Comparison of ENCODE assay signal across 32 cellular contexts in the genomic region with DNA sequence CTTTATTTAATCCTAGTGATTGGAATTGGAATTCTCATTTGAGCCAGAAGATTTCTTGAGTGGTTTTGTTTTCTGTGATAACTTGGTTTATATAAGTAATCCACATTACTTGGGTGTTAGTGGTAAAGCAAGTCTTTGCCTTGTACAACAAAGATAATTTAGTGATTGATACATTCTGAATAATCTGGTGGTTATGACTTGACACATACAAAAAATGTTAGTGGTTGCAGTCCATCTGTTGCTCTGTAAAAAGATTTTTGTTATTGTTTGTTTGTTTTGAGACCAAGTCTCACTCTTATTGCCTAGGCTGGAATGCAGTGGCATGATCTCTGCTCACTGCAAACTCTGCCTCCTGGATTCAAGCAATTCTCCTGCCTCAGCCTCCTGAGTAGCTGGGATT. TPM values are rescaled to one million over a fixed set of nuclear protein-coding genes. Genes with fewer than 3 reads are reported as not detected.
"Had no signal": no experiment of that assay in that cellular context is flagged by ENCODE, and none has a peak within 500 bp of the region (broad histone marks: within the 10 kb centered on the region; RNA-seq: fewer than 3 reads in every experiment).

No MANE protein-coding gene starts in this region.

- H3K27me3 Mint-ChIP-seq: activated CD4-positive, alpha-beta memory T cell treated with anti-CD3 and anti-CD28 coated beads, Interleukin-2, amount 10 ng/mL, durations not matched to agents 7 days and 5 days; activated CD8-positive, alpha-beta memory T cell treated with anti-CD3 and anti-CD28 coated beads, Interleukin-2, amount 10 ng/mL, durations not matched to agents 7 days and 5 days; activated naive CD4-positive, alpha-beta T cell treated with anti-CD3 and anti-CD28 coated beads, Interleukin-2, amount 10 ng/mL, durations not matched to agents 7 days and 5 days; activated naive CD8-positive, alpha-beta T cell treated with anti-CD3 and anti-CD28 coated beads for 36 hours had no signal

- H3K27me3 ChIP-seq: ascending aorta, body of pancreas, breast epithelium, SJCRH30 had no signal

- H3K4me1 Mint-ChIP-seq: activated CD4-positive, alpha-beta memory T cell treated with anti-CD3 and anti-CD28 coated beads, Interleukin-2, amount 10 ng/mL, durations not matched to agents 7 days and 5 days; activated CD8-positive, alpha-beta memory T cell treated with anti-CD3 and anti-CD28 coated beads, Interleukin-2, amount 10 ng/mL, durations not matched to agents 7 days and 5 days had no signal

- H3K27ac ChIP-seq: ascending aorta, body of pancreas, breast epithelium, SJCRH30, SK-N-MC, WERI-Rb-1 had no signal

- H3K9me3 Mint-ChIP-seq: activated CD4-positive, alpha-beta memory T cell treated with anti-CD3 and anti-CD28 coated beads, Interleukin-2, amount 10 ng/mL, durations not matched to agents 7 days and 5 days; activated naive CD4-positive, alpha-beta T cell treated with anti-CD3 and anti-CD28 coated beads, Interleukin-2, amount 10 ng/mL, durations not matched to agents 7 days and 5 days; activated naive CD8-positive, alpha-beta T cell treated with anti-CD3 and anti-CD28 coated beads for 36 hours had no signal

- H3K9me3 ChIP-seq: ascending aorta, body of pancreas, breast epithelium, SJCRH30 had no signal

- H3K4me3 Mint-ChIP-seq: activated CD4-positive, alpha-beta memory T cell treated with anti-CD3 and anti-CD28 coated beads, Interleukin-2, amount 10 ng/mL, durations not matched to agents 7 days and 5 days; activated CD8-positive, alpha-beta memory T cell treated with anti-CD3 and anti-CD28 coated beads, Interleukin-2, amount 10 ng/mL, durations not matched to agents 7 days and 5 days; activated naive CD4-positive, alpha-beta T cell treated with anti-CD3 and anti-CD28 coated beads, Interleukin-2, amount 10 ng/mL, durations not matched to agents 7 days and 5 days; activated naive CD8-positive, alpha-beta T cell treated with anti-CD3 and anti-CD28 coated beads for 36 hours had no signal

- H3K36me3 ChIP-seq: breast epithelium had no signal

- H3K4me3 ChIP-seq: ascending aorta, body of pancreas, breast epithelium, SJCRH30, SK-N-MC had no signal

- H3K4me1 ChIP-seq: ascending aorta, body of pancreas, breast epithelium, SJCRH30 had no signal

- H3K27ac Mint-ChIP-seq: activated CD4-positive, alpha-beta memory T cell treated with anti-CD3 and anti-CD28 coated beads, Interleukin-2, amount 10 ng/mL, durations not matched to agents 7 days and 5 days; activated CD8-positive, alpha-beta memory T cell treated with anti-CD3 and anti-CD28 coated beads, Interleukin-2, amount 10 ng/mL, durations not matched to agents 7 days and 5 days; activated naive CD4-positive, alpha-beta T cell treated with anti-CD3 and anti-CD28 coated beads, Interleukin-2, amount 10 ng/mL, durations not matched to agents 7 days and 5 days; activated naive CD8-positive, alpha-beta T cell treated with anti-CD3 and anti-CD28 coated beads for 36 hours had no signal

- DNase-seq: activated CD4-positive, alpha-beta memory T cell treated with anti-CD3 and anti-CD28 coated beads, Interleukin-2, amount 10 ng/mL, durations not matched to agents 7 days and 5 days; activated CD4-positive, alpha-beta T cell treated with anti-CD3 and anti-CD28 coated beads for 1 hour; activated CD4-positive, alpha-beta T cell treated with anti-CD3 and anti-CD28 coated beads for 48 hours; activated CD4-positive, CD25-positive, alpha-beta regulatory T cell; activated CD8-positive, alpha-beta memory T cell treated with anti-CD3 and anti-CD28 coated beads for 24 hours; activated CD8-positive, alpha-beta memory T cell treated with anti-CD3 and anti-CD28 coated beads, Interleukin-2, amount 10 ng/mL, durations not matched to agents 7 days and 5 days; activated CD8-positive, alpha-beta memory T cell treated with anti-CD3 and anti-CD28 coated beads, Interleukin-2, amount 50 U/mL, for 48 hours; activated effector memory CD4-positive, alpha-beta T cell treated with Interleukin-2 at 50 U/mL for 16 hours; activated naive CD4-positive, alpha-beta T cell treated with anti-CD3 and anti-CD28 coated beads, Interleukin-2, amount 10 ng/mL, durations not matched to agents 7 days and 5 days; activated naive CD8-positive, alpha-beta T cell treated with anti-CD3 and anti-CD28 coated beads for 36 hours; activated T-cell treated with anti-CD3 and anti-CD28 coated beads, Interleukin-2, amount 50 U/mL, for 48 hours; amygdala; body of pancreas; cerebellar nuclear complex; MM.1S; MV-4-11; NCI-H1092; NCI-H1436 treated with DMSO at 0.1 percent for 48 hours; NCI-H1694 treated with DMSO at 0.1 percent for 48 hours; NCI-H2029; NCI-H345; NCI-H524 treated with DMSO at 0.1 percent for 48 hours; SHP77; SJCRH30; T1000; WERI-Rb-1 had no signal

- ATAC-seq: activated CD8-positive, alpha-beta memory T cell treated with anti-CD3 and anti-CD28 coated beads, Interleukin-2, amount 10 ng/mL, durations not matched to agents 7 days and 5 days; body of pancreas; Panc1 had no signal

RNA-seq across cellular contexts. Expression of gene OMG, which starts 13.2 kb away (rescaled TPM):
- total RNA-seq: ascending aorta, NCI-H460, RPMI7951, SJCRH30 had no signal

RNA-seq across cellular contexts. Expression of gene EVI2B, which starts 30.0 kb away (rescaled TPM):
- total RNA-seq: SJCRH30 had no signal

RNA-seq across cellular contexts. Expression of gene EVI2A, which starts 37.6 kb away (rescaled TPM):
- total RNA-seq: NCI-H460 had no signal
